ENCODE assay signal across 15 cellular contexts in genomic region chr11:86518211-86518610, GRCh38.
DNase-seq lines count a peak whose midpoint lies in the region; ATAC-seq and TF ChIP-seq lines count a peak whose summit lies in the region.
"Had no signal": no experiment of that assay in that cellular context is flagged by ENCODE, and none has a peak within 500 bp of the region (broad histone marks: within the 10 kb centered on the region; RNA-seq: fewer than 3 reads in every experiment).

No MANE protein-coding gene starts in this region.

- H3K9me2 ChIP-seq in SK-N-SH, result no peaks in the 10 kb centered on the region

- H3K79me2 ChIP-seq in SK-N-SH (ENCODE audit: insufficient read depth) (no peaks in the 10 kb centered on the region), osteoblast (ENCODE audit: insufficient read depth, low read length) (no peaks in the 10 kb centered on the region)

- no peaks in the 10 kb centered on the region for H3K36me3 ChIP-seq in SK-N-SH (replicated peaks in 1 of 2; ENCODE audit: control insufficient read depth in 1 of 2, insufficient read depth in 2 of 2, low read length in 1 of 2)
- no peaks in the 10 kb centered on the region for H3K36me3 ChIP-seq in osteoblast (ENCODE audit: insufficient read depth, low read length)
- H3K36me3 ChIP-seq in uterus, result no peaks in the 10 kb centered on the region

- no peaks in the 10 kb centered on the region for H3K9me3 ChIP-seq in SK-N-SH
- no peaks in the 10 kb centered on the region for H3K9me3 ChIP-seq in osteoblast (ENCODE audit: low read depth, low read length)
- H3K9me3 ChIP-seq in uterus, result no peaks in the 10 kb centered on the region

- TF ChIP-seq EP300 in SK-N-SH (IDR thresholded peaks at IDR 0.05; ENCODE audit: borderline replicate concordance in 1 of 2, low read depth in 1 of 2, low read length in 1 of 2), result no peak

- TF ChIP-seq POLR2A in uterus (IDR thresholded peaks at IDR 0.05), result no peak

- H3K27ac ChIP-seq in SK-N-SH (ENCODE audit: low read depth in 2 of 2, low read length in 1 of 2) (peak overlapping the region in 1 of 2 experiments; percentile 86; a peak in 3 of 4 replicates), osteoblast (ENCODE audit: low read depth, low read length) (peak overlapping the region; percentile 87), uterus (peak overlapping the region; percentile 67 to 89)
- H3K27ac ChIP-seq: RWPE1 had no signal

- POLR2A ChIA-PET in SK-N-SH (lab: Yijun Ruan, JAX), result no interaction called here

- H3K4me2 ChIP-seq in SK-N-SH (peak overlapping the region; percentile 59), osteoblast (ENCODE audit: insufficient read depth, low read length) (no peak overlapping the region)

- H3K27me3 ChIP-seq in SK-N-SH (ENCODE audit: insufficient read depth) (no peaks in the 10 kb centered on the region), osteoblast (ENCODE audit: insufficient read depth, low read length) (no peaks in the 10 kb centered on the region), uterus (no peaks in the 10 kb centered on the region)

- intact Hi-C loops in uterus (cut with DNase I; ENCODE audit: low total_unique reads), result no loop called here

- H3K4me3 ChIP-seq in SK-N-SH (ENCODE audit: low read depth in 2 of 2, low read length in 1 of 2) (no peak overlapping the region), osteoblast (ENCODE audit: insufficient read depth, low read length) (no peak overlapping the region), uterus (no peak overlapping the region)

- H3K9ac ChIP-seq in SK-N-SH, result peak overlapping the region; percentile 3; the same call in 1 of the 2 replicates

- 96% methylated on average over 6 of the region's 6 CpGs for WGBS in SK-N-SH (ENCODE audit: low lambda C conversion rate)

- CTCF ChIA-PET in SK-N-SH (lab: Yijun Ruan, JAX), result no interaction called here

- H2AFZ ChIP-seq in SK-N-SH (ENCODE audit: low read depth) (no peak overlapping the region), osteoblast (ENCODE audit: low read length) (no peak overlapping the region)

- H4K20me1 ChIP-seq in SK-N-SH (ENCODE audit: insufficient read depth) (no peaks in the 10 kb centered on the region), osteoblast (ENCODE audit: insufficient read depth, low read length) (no peaks in the 10 kb centered on the region)

- ATAC-seq in SK-N-SH treated with all-trans-retinoic acid at 6 μM for 48 hours (no peak), HG03175 (IDR thresholded peaks at IDR 0.05; ENCODE audit: unreplicated experiment) (no peak)

- H3K9me3 Mint-ChIP-seq in chondrocyte (ENCODE audit: low read depth), result no peaks in the 10 kb centered on the region
- H3K9me3 Mint-ChIP-seq in type B pancreatic cell, result no peaks in the 10 kb centered on the region

- DNase-seq in SK-N-SH (no peak), chondrocyte (ENCODE audit: low spot score) (no peak), osteoblast (ENCODE audit: insufficient read length, low spot score, missing footprints) (no peak), uterus (no peak), type B pancreatic cell (ENCODE audit: extremely low spot score, unreplicated experiment) (no peak), HuH-7.5 (ENCODE audit: low spot score) (no peak)
- DNase-seq: 8988T, C1 segment of cervical spinal cord, DMS153, NCI-H1436 treated with DMSO at 0.1 percent for 48 hours, NCI-H2227 treated with DMSO at 0.1 percent for 48 hours, NCI-H526 treated with DMSO at 0.1 percent for 48 hours had no signal

- H3K4me1 Mint-ChIP-seq in chondrocyte (ENCODE audit: low read depth) (peaks cover 64% of the 10 kb centered on the region), type B pancreatic cell (ENCODE audit: unreplicated experiment) (peaks cover 35% of the 10 kb centered on the region)

- no peak for TF ChIP-seq RAD21 in SK-N-SH (IDR thresholded peaks at IDR 0.05; ENCODE audit: low read length)

- TF ChIP-seq CTCF in SK-N-SH (IDR thresholded peaks at IDR 0.05) (no peak), chondrocyte (IDR thresholded peaks at IDR 0.05) (no peak), osteoblast (IDR thresholded peaks at IDR 0.05; ENCODE audit: extremely low read depth, low read depth, low read length) (no peak), uterus (IDR thresholded peaks at IDR 0.05) (no peak), type B pancreatic cell (conservative IDR thresholded peaks at IDR 0.05) (no peak)

- no peaks in the 10 kb centered on the region for H3K36me3 Mint-ChIP-seq in chondrocyte (ENCODE audit: low read depth)
- H3K36me3 Mint-ChIP-seq in type B pancreatic cell, result no peaks in the 10 kb centered on the region

- H3K4me1 ChIP-seq in SK-N-SH (ENCODE audit: control insufficient read depth in 1 of 2, insufficient read depth in 2 of 2, low read depth in 1 of 2, low read length in 1 of 2) (peaks cover 12 to 39% of the 10 kb centered on the region in 2 experiments), osteoblast (ENCODE audit: insufficient read depth, low read length) (peaks cover 40% of the 10 kb centered on the region), uterus (peaks cover 9 to 27% of the 10 kb centered on the region in 2 donors)

- H3K27me3 Mint-ChIP-seq in chondrocyte (ENCODE audit: low read depth) (no peaks in the 10 kb centered on the region), type B pancreatic cell (no peaks in the 10 kb centered on the region)

- peak overlapping the region; percentile 64 for H3K27ac Mint-ChIP-seq in chondrocyte (ENCODE audit: unreplicated experiment)
- H3K27ac Mint-ChIP-seq in type B pancreatic cell, result no peak overlapping the region

- no peak overlapping the region for H3K4me3 Mint-ChIP-seq in chondrocyte (ENCODE audit: unreplicated experiment)
- no peak overlapping the region for H3K4me3 Mint-ChIP-seq in type B pancreatic cell

- peaks cover 40% of the 10 kb centered on the region for H3F3A ChIP-seq in SK-N-SH (replicated peaks; ENCODE audit: insufficient read depth)

TF ChIP-seq in SK-N-SH, 30 proteins besides CTCF, POLR2A, EP300 and RAD21 (continues in another document):
- no peak for TF ChIP-seq RCOR1 (IDR thresholded peaks at IDR 0.05; ENCODE audit: low read length)
- TF ChIP-seq EZH2phosphoT487 (IDR thresholded peaks at IDR 0.05; ENCODE audit: borderline replicate concordance, low read depth), result no peak
- TF ChIP-seq PBX3 (IDR thresholded peaks at IDR 0.05), result no peak
- no peak for TF ChIP-seq FOSL2 (IDR thresholded peaks at IDR 0.05; ENCODE audit: borderline replicate concordance, low read depth)
- no peak for TF ChIP-seq TEAD4 (IDR thresholded peaks at IDR 0.05; ENCODE audit: borderline replicate concordance, insufficient read depth)
- no peak for TF ChIP-seq MEF2A (IDR thresholded peaks at IDR 0.05; ENCODE audit: borderline replicate concordance, low read depth)
- TF ChIP-seq FOXM1 (IDR thresholded peaks at IDR 0.05; ENCODE audit: low read depth), result no peak
- no peak for TF ChIP-seq ELF1 (IDR thresholded peaks at IDR 0.05)
- no peak for TF ChIP-seq MAX (IDR thresholded peaks at IDR 0.05; ENCODE audit: low read depth)

TF ChIP-seq in SK-N-SH treated with all-trans-retinoic acid at 6 μM for 48 hours, 23 proteins besides CTCF, POLR2A, EP300 and RAD21 (continues in another document):
- no peak for TF ChIP-seq ZFP3 (CRISPR knock-in tag; IDR thresholded peaks at IDR 0.05)
- TF ChIP-seq OSR1 (CRISPR knock-in tag; IDR thresholded peaks at IDR 0.05), result no peak
- no peak for TF ChIP-seq SNAI2 (CRISPR knock-in tag; IDR thresholded peaks at IDR 0.05)
- TF ChIP-seq TOX (CRISPR knock-in tag; IDR thresholded peaks at IDR 0.05; ENCODE audit: borderline replicate concordance), result no peak
- no peak for TF ChIP-seq ZFP30 (CRISPR knock-in tag; IDR thresholded peaks at IDR 0.05)
- no peak for TF ChIP-seq CREB5 (CRISPR knock-in tag; IDR thresholded peaks at IDR 0.05; ENCODE audit: low read depth)
- TF ChIP-seq CSDC2 (CRISPR knock-in tag; IDR thresholded peaks at IDR 0.05), result no peak
- TF ChIP-seq ZC3H10 (CRISPR knock-in tag; IDR thresholded peaks at IDR 0.05), result no peak
- TF ChIP-seq GLIS3 (CRISPR knock-in tag; IDR thresholded peaks at IDR 0.05), result no peak
- no peak for TF ChIP-seq POU6F1 (CRISPR knock-in tag; IDR thresholded peaks at IDR 0.05; ENCODE audit: borderline replicate concordance, low read depth)
- no peak for TF ChIP-seq BACH2 (CRISPR knock-in tag; IDR thresholded peaks at IDR 0.05; ENCODE audit: borderline replicate concordance)
- no peak for TF ChIP-seq TCF4 (CRISPR knock-in tag; IDR thresholded peaks at IDR 0.05; ENCODE audit: borderline replicate concordance)
